ENCODE assay signal across 9 cellular contexts in genomic region chr13:32905063-32905863, GRCh38.
A peak's percentile ranks its signal among the peaks of the same experiment; 100 is the strongest.
DNase-seq lines count a peak whose midpoint lies in the region; ATAC-seq and TF ChIP-seq lines count a peak whose summit lies in the region.
"Had no signal": no experiment of that assay in that cellular context is flagged by ENCODE, and none has a peak within 500 bp of the region (broad histone marks: within the 10 kb centered on the region; RNA-seq: fewer than 3 reads in every experiment).

No MANE protein-coding gene starts in this region.

- ATAC-seq in GM21529 (IDR thresholded peaks at IDR 0.05; ENCODE audit: unreplicated experiment) (peak; percentile 66), esophagus mucosa (peak; percentile 46)
- ATAC-seq: T-helper 17 cell had no signal

- peak; percentile 57 for DNase-seq in ELR (ENCODE audit: low read depth)
- DNase-seq in NCI-H526 treated with DMSO at 0.1 percent for 48 hours (lab: John Stamatoyannopoulos, UW) = peak; percentile 80
- DNase-seq in T1000 (lab: John Stamatoyannopoulos, UW) = no peak
- DNase-seq in NK-92 treated with Interleukin-12 subunit alpha and Interleukin-12 subunit beta, amount 100 ng/mL, for 24 hours (lab: John Stamatoyannopoulos, UW) = no peak
- DNase-seq in neural progenitor cell (ENCODE audit: low spot score) = no peak
- DNase-seq in type B pancreatic cell (ENCODE audit: extremely low spot score, unreplicated experiment) = no peak
- DNase-seq: T-helper 17 cell had no signal

- no peaks in the 10 kb centered on the region for H3F3A ChIP-seq in neural progenitor cell (ENCODE audit: low read depth)

- H3K27me3 Mint-ChIP-seq in neural progenitor cell (ENCODE audit: insufficient read depth, low read depth) (peaks cover 2% of the 10 kb centered on the region), type B pancreatic cell (no peaks in the 10 kb centered on the region)

- H3K9me3 ChIP-seq in neural progenitor cell (ENCODE audit: low read depth) = no peaks in the 10 kb centered on the region

- no peaks in the 10 kb centered on the region for H3K4me1 ChIP-seq in neural progenitor cell

- H3K36me3 ChIP-seq in neural progenitor cell = no peaks in the 10 kb centered on the region

- H3K4me3 ChIP-seq in neural progenitor cell = no peak overlapping the region

- no peak overlapping the region for H3K27ac Mint-ChIP-seq in neural progenitor cell
- H3K27ac Mint-ChIP-seq in type B pancreatic cell = no peak overlapping the region
- H3K27ac Mint-ChIP-seq: T-helper 17 cell had no signal

- TF ChIP-seq CTCF in neural progenitor cell (IDR thresholded peaks at IDR 0.05) = no peak
- no peak for TF ChIP-seq CTCF in type B pancreatic cell (conservative IDR thresholded peaks at IDR 0.05)

- no peak overlapping the region for H3K9ac ChIP-seq in neural progenitor cell

- H2AFZ ChIP-seq in neural progenitor cell (replicated peaks) = no peak overlapping the region

- H3K9me3 Mint-ChIP-seq in neural progenitor cell = peaks cover 5% of the 10 kb centered on the region
- H3K9me3 Mint-ChIP-seq in type B pancreatic cell = peaks cover 8% of the 10 kb centered on the region

- no peaks in the 10 kb centered on the region for H4K20me1 ChIP-seq in neural progenitor cell (ENCODE audit: low read depth)

- H3K36me3 Mint-ChIP-seq in neural progenitor cell = no peaks in the 10 kb centered on the region
- peaks cover 3% of the 10 kb centered on the region for H3K36me3 Mint-ChIP-seq in type B pancreatic cell

- H3K27me3 ChIP-seq in neural progenitor cell = no peaks in the 10 kb centered on the region

- H3K4me3 Mint-ChIP-seq in neural progenitor cell (no peak overlapping the region), type B pancreatic cell (no peak overlapping the region)
- H3K4me3 Mint-ChIP-seq: T-helper 17 cell had no signal

- no peaks in the 10 kb centered on the region for H3K4me1 Mint-ChIP-seq in neural progenitor cell
- H3K4me1 Mint-ChIP-seq in type B pancreatic cell (ENCODE audit: unreplicated experiment) = peaks cover 11% of the 10 kb centered on the region

- H3K27ac ChIP-seq in neural progenitor cell = no peak overlapping the region

- no peaks in the 10 kb centered on the region for H3K79me2 ChIP-seq in neural progenitor cell (ENCODE audit: low read depth)

- H3K4me2 ChIP-seq in neural progenitor cell = no peak overlapping the region

Comparison
In these comparisons a context has a peak if more than half of its experiments do, and no peak if none do; other contexts are left out.
1. DNase-seq: peak in ELR (single experiment) and NCI-H526 treated with DMSO at 0.1 percent for 48 hours (single experiment); none in T1000 (single experiment), NK-92 treated with Interleukin-12 subunit alpha and Interleukin-12 subunit beta, amount 100 ng/mL, for 24 hours (single experiment), neural progenitor cell (single experiment) and type B pancreatic cell (single experiment).